ENCODE assay signal across 1 cellular context in the genomic region with DNA sequence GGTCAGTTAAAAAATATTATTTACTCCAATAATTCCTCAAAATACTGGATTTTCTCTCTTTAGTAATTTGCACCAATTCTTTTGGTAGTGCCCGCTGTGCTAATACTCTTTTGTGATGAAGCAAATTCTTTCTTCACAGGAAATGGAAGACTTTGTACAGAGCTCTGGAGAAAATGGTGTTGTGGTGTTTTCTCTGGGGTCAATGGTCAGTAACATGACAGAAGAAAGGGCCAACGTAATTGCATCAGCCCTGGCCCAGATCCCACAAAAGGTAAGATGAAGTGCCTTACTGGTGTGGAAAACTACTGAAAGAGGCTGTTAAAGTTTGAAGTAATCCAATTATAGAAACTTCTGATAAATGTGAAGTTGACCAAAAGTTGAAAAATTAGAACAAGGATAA.
A peak's percentile ranks its signal among the peaks of the same experiment; 100 is the strongest.
TF ChIP-seq lines count a peak whose summit lies in the region.

No MANE protein-coding gene starts in this region.

TF ChIP-seq in liver, 16 proteins besides CTCF, POLR2A, EP300 and RAD21 (continued from another document):
- TF ChIP-seq, protein P1, sequence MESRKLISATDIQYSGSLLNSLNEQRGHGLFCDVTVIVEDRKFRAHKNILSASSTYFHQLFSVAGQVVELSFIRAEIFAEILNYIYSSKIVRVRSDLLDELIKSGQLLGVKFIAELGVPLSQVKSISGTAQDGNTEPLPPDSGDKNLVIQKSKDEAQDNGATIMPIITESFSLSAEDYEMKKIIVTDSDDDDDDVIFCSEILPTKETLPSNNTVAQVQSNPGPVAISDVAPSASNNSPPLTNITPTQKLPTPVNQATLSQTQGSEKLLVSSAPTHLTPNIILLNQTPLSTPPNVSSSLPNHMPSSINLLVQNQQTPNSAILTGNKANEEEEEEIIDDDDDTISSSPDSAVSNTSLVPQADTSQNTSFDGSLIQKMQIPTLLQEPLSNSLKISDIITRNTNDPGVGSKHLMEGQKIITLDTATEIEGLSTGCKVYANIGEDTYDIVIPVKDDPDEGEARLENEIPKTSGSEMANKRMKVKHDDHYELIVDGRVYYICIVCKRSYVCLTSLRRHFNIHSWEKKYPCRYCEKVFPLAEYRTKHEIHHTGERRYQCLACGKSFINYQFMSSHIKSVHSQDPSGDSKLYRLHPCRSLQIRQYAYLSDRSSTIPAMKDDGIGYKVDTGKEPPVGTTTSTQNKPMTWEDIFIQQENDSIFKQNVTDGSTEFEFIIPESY (IDR thresholded peaks at IDR 0.05), result peak; percentile 85
